11 cellular contexts compared by ENCODE assay signal in genomic region chr9:37407468-37407867, GRCh38. TPM values are rescaled to one million over a fixed set of nuclear protein-coding genes. Genes with fewer than 3 reads are reported as not detected.
DNase-seq lines count a peak whose midpoint lies in the region; ATAC-seq and TF ChIP-seq lines count a peak whose summit lies in the region.
"Had no signal": no experiment of that assay in that cellular context is flagged by ENCODE, and none has a peak within 500 bp of the region (broad histone marks: within the 10 kb centered on the region; RNA-seq: fewer than 3 reads in every experiment).

No MANE protein-coding gene starts in this region.

- H3K4me3 ChIP-seq in BE2C (ENCODE audit: low read depth, low read length) (no peak overlapping the region), tibial artery (no peak overlapping the region)

- no peak for ATAC-seq in foreskin keratinocyte
- no peak for ATAC-seq in HG02938 (IDR thresholded peaks at IDR 0.05; ENCODE audit: unreplicated experiment)
- no peak for ATAC-seq in GM21528 (IDR thresholded peaks at IDR 0.05; ENCODE audit: low FRiP score, unreplicated experiment)

- intact Hi-C loops in tibial artery (cut with DNase I; ENCODE audit: low total_unique reads) = no loop called here

- H3K4me1 ChIP-seq in BE2C (no peaks in the 10 kb centered on the region), foreskin keratinocyte (no peaks in the 10 kb centered on the region), tibial artery (peaks cover 0 to 4% (median 0%) of the 10 kb centered on the region in 4 donors)

- H3K27ac ChIP-seq in foreskin keratinocyte (no peak overlapping the region), tibial artery (no peak overlapping the region)

- TF ChIP-seq CTCF in BE2C (IDR thresholded peaks at IDR 0.05; ENCODE audit: low read depth, low read length) = peak; percentile 43
- TF ChIP-seq CTCF in GM13977 (IDR thresholded peaks at IDR 0.05; ENCODE audit: extremely low read depth, insufficient read depth, missing control alignments) = peak; percentile 40
- peak; percentile 64 for TF ChIP-seq CTCF in foreskin keratinocyte (conservative IDR thresholded peaks at IDR 0.05)
- TF ChIP-seq CTCF in tibial artery (IDR thresholded peaks at IDR 0.05) = no peak

- H3K9me3 ChIP-seq in BE2C = no peaks in the 10 kb centered on the region
- H3K9me3 ChIP-seq in tibial artery = no peaks in the 10 kb centered on the region

- in situ Hi-C loops in GM13977 (cut with MboI; ENCODE audit: low pct_unique_long_range_greater_than_20kb, low sequenced_read_pairs, unreplicated experiment) = no loop called here

- no peaks in the 10 kb centered on the region for H3K36me3 ChIP-seq in BE2C
- no peaks in the 10 kb centered on the region for H3K36me3 ChIP-seq in tibial artery

- H3K27me3 ChIP-seq in BE2C (no peaks in the 10 kb centered on the region), foreskin keratinocyte (no peaks in the 10 kb centered on the region), tibial artery (no peaks in the 10 kb centered on the region)

- DNase-seq in BE2C (no peak), GM13977 (ENCODE audit: low spot score) (no peak), RKO (ENCODE audit: low spot score) (peak; percentile 44), foreskin keratinocyte (no peak), glomerular visceral epithelial cell (ENCODE audit: extremely low spot score) (no peak), tibial artery (no peak)
- DNase-seq: activated CD8-positive, alpha-beta memory T cell treated with anti-CD3 and anti-CD28 coated beads for 24 hours; EL; RPMI8226 had no signal

RNA-seq across cellular contexts. Expression of gene GRHPR, which starts 15.0 kb away (rescaled TPM):
- 81.4 TPM for polyA plus RNA-seq in BE2C (2012; ENCODE audit: insufficient read depth, insufficient read length, low read depth)
- 104 and 110 TPM in 2 replicates for total RNA-seq in foreskin keratinocyte
- polyA plus RNA-seq in foreskin keratinocyte = 113 and 122 TPM in 2 replicates

RNA-seq across cellular contexts. Expression of gene ZBTB5, which starts 57.8 kb away (rescaled TPM):
- polyA plus RNA-seq in BE2C (2012; ENCODE audit: insufficient read depth, insufficient read length, low read depth) = 15.8 TPM
- total RNA-seq in foreskin keratinocyte = 8.9 and 9.8 TPM in 2 replicates
- polyA plus RNA-seq in foreskin keratinocyte = 3.1 and 3.5 TPM in 2 replicates

Comparison
In these comparisons a context has a peak if more than half of its experiments do, and no peak if none do; other contexts are left out.
1. CTCF ChIP-seq: peak in BE2C (single experiment), GM13977 (single experiment) and foreskin keratinocyte (single experiment); none in tibial artery (0 of 2).